In genomic region chr22:38120359-38121110, GRCh38 we compare ENCODE assay signal across 15 cellular contexts. TPM values are rescaled to one million over a fixed set of nuclear protein-coding genes. Genes with fewer than 3 reads are reported as not detected.
"Had no signal": no experiment of that assay in that cellular context is flagged by ENCODE, and none has a peak within 500 bp of the region (broad histone marks: within the 10 kb centered on the region; RNA-seq: fewer than 3 reads in every experiment).

No MANE protein-coding gene starts in this region.

- H3K27me3 Mint-ChIP-seq: brain; stimulated activated naive CD8-positive, alpha-beta T cell treated with anti-CD3 and anti-CD28 coated beads, Interleukin-15, Interleukin-2, amounts not matched to agents 100 ng/mL and 50 ng/mL, for 24 hours had no signal

- DNase-seq: activated CD4-positive, alpha-beta T cell treated with anti-CD3 and anti-CD28 coated beads, Interleukin-2, amount 50 U/mL, for 4 hours; activated CD4-positive, CD25-positive, alpha-beta regulatory T cell treated with anti-CD3 and anti-CD28 coated beads, Interleukin-2, amount 50 U/mL, for 72 hours; activated effector memory CD4-positive, alpha-beta T cell treated with anti-CD3 and anti-CD28 coated beads, Interleukin-2, amount 50 U/mL, for 16 hours; activated T-cell treated with anti-CD3 and anti-CD28 coated beads, Interleukin-2, amount 50 U/mL, for 4 hours; amygdala; head of caudate nucleus; nephron progenitor cell; stimulated activated CD4-positive, alpha-beta T cell treated with anti-CD3 and anti-CD28 coated beads, Interleukin-2, amount 100 ng/mL, for 48 hours had no signal

- H3K4me3 Mint-ChIP-seq: activated T-cell treated with anti-CD3 and anti-CD28 coated beads, Interleukin-2, amount 50 U/mL, for 4 hours; brain; endodermal cell; nephron progenitor cell; stimulated activated naive CD8-positive, alpha-beta T cell treated with anti-CD3 and anti-CD28 coated beads, Interleukin-15, Interleukin-2, amounts not matched to agents 100 ng/mL and 50 ng/mL, for 24 hours; T-helper 2 cell treated with Interferon-gamma antibody and Interleukin-4, amounts not matched to agents 5 μg/mL and 100 μg/mL, for 36 hours had no signal

- H3K27ac Mint-ChIP-seq: activated naive CD4-positive, alpha-beta T cell treated with anti-CD3 and anti-CD28 coated beads, Interleukin-2, amount 50 U/mL, for 72 hours; brain; endodermal cell; nephron progenitor cell; stimulated activated naive CD8-positive, alpha-beta T cell treated with anti-CD3 and anti-CD28 coated beads, Interleukin-15, Interleukin-2, amounts not matched to agents 100 ng/mL and 50 ng/mL, for 24 hours had no signal

- H3K36me3 Mint-ChIP-seq: activated naive CD4-positive, alpha-beta T cell treated with anti-CD3 and anti-CD28 coated beads, Interleukin-2, amount 50 U/mL, for 72 hours had no signal

- ATAC-seq: activated naive CD4-positive, alpha-beta T cell treated with anti-CD3 and anti-CD28 coated beads, Interleukin-2, amount 50 U/mL, for 72 hours; activated T-cell treated with anti-CD3 and anti-CD28 coated beads, Interleukin-2, amount 50 U/mL, for 4 hours had no signal

- H3K9me3 Mint-ChIP-seq: activated naive CD4-positive, alpha-beta T cell treated with anti-CD3 and anti-CD28 coated beads, Interleukin-2, amount 50 U/mL, for 72 hours; activated T-cell treated with anti-CD3 and anti-CD28 coated beads, Interleukin-2, amount 50 U/mL, for 4 hours; brain; endodermal cell; nephron progenitor cell; stimulated activated naive CD8-positive, alpha-beta T cell treated with anti-CD3 and anti-CD28 coated beads, Interleukin-15, Interleukin-2, amounts not matched to agents 100 ng/mL and 50 ng/mL, for 24 hours; T-helper 2 cell treated with Interferon-gamma antibody and Interleukin-4, amounts not matched to agents 5 μg/mL and 100 μg/mL, for 36 hours had no signal

- H3K4me1 Mint-ChIP-seq: brain, endodermal cell had no signal

RNA-seq across cellular contexts. Expression of gene BAIAP2L2, which starts 10.1 kb away (rescaled TPM):
- total RNA-seq: dermis microvascular lymphatic vessel endothelial cell had no signal

RNA-seq across cellular contexts. Expression of gene SLC16A8, which starts 36.6 kb away (rescaled TPM):
- total RNA-seq: activated T-cell treated with anti-CD3 and anti-CD28 coated beads, Interleukin-2, amount 50 U/mL, for 4 hours; osteocyte had no signal
